ENCODE assay signal across 1 cellular context in genomic region chr2:18435425-18436037, GRCh38.
TF ChIP-seq lines count a peak whose summit lies in the region.

No MANE protein-coding gene starts in this region.

TF ChIP-seq in H1, 55 proteins besides CTCF, POLR2A, EP300 and RAD21 (continued from another document):
- TF ChIP-seq RXRA (IDR thresholded peaks at IDR 0.05; ENCODE audit: insufficient read depth, low read depth, low read length) (no peak), JUN (IDR thresholded peaks at IDR 0.05; ENCODE audit: low read depth, low read length) (no peak), TAF7 (optimal IDR thresholded peaks at IDR 0.05; ENCODE audit: borderline replicate concordance, low read depth, low read length) (no peak), EZH2 (IDR thresholded peaks at IDR 0.05; ENCODE audit: low read depth, low read length, severe bottlenecking) (no peak)
